8 cellular contexts compared by ENCODE assay signal in the genomic region with DNA sequence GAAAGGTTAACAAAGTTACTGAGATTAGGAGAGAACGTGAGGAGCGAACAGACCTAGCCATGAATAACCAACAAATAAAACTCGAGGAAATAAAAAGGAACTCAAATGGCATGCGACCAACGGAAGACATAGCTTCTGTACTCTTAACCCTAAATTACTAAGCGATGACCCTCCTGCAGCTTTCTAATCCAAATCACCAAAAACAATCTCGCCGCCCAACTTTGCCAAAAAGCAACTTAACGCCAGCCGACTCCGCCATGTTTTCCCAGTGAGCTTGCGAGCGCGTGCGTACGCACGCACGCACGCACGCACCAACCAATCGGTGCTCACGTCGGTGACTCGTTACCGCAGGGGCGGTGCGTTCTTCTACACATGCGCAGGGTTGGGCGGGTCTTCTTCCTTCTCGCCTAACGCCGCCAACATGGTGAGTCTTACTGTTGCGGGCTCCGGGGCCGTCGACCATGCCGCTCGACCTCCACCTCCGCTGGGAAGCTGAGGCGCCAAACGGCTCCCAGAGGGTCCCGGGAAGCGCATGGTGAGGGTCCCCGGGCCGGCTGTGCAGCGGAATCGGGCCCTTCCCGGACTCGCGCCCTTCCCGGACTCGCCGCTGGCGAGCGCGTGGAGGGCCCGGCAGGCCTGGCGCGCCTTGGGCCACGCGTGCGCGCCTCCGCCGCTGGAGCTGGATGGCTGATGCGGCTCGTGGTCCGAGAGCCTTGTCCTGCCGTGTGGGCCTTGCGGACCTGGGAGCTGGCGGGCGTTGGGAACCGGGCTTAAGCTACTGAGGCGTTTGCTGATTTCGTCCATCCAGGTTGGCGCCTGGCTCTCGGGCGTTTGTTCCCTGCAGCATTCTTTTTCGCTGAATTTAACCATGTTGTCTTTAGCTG. TPM values are rescaled to one million over a fixed set of nuclear protein-coding genes. Genes with fewer than 3 reads are reported as not detected.
A peak's percentile ranks its signal among the peaks of the same experiment; 100 is the strongest.
DNase-seq lines count a peak whose midpoint lies in the region; ATAC-seq and TF ChIP-seq lines count a peak whose summit lies in the region.

Gene RPL14 (plus strand): TSS at position 400 of the 884 bp plus-strand sequence. CDS start 133 bp downstream, at position 533.

- H3K27ac ChIP-seq in BLaER1 (peak within 1 kb of the TSS; percentile 94), left lung (peak within 1 kb of the TSS; percentile 82 to 87)

- intact Hi-C loops in left lung (cut with DNase I), result no loop called here

- H3K36me3 ChIP-seq in BLaER1 (peaks cover 43% of the 10 kb centered on the region), left lung (peaks cover 0 to 40% of the 10 kb centered on the region in 2 donors)

- H3K4me3 ChIP-seq in BLaER1 (peak within 1 kb of the TSS; percentile 86), left lung (peak within 1 kb of the TSS; percentile 93 to 95)

- H3K9me3 ChIP-seq in BLaER1 (no peaks in the 10 kb centered on the region), left lung (no peaks in the 10 kb centered on the region)

- ATAC-seq in GM19328 (IDR thresholded peaks at IDR 0.05; ENCODE audit: unreplicated experiment), result peak; percentile 56
- peak; percentile 57 for ATAC-seq in HG03520 (IDR thresholded peaks at IDR 0.05; ENCODE audit: unreplicated experiment)
- ATAC-seq in left lung, result peak; percentile 86

- H3K4me2 ChIP-seq in BLaER1, result peak within 1 kb of the TSS; percentile 84

- H3K27me3 ChIP-seq in BLaER1 (no peaks in the 10 kb centered on the region), left lung (no peaks in the 10 kb centered on the region)

- DNase-seq in NCI-H748 treated with DMSO at 0.1 percent for 48 hours (lab: John Stamatoyannopoulos, UW) (peak; percentile 63), dermis blood vessel endothelial cell (peak; percentile 98), left lung (peak; percentile 95 to 96)
- peak; percentile 93 to 95 for DNase-seq in activated CD4-positive, alpha-beta T cell treated with anti-CD3 and anti-CD28 coated beads, Interleukin-2, amount 50 U/mL, for 4 hours
- peak; percentile 85 to 90 for DNase-seq in stimulated activated CD4-positive, alpha-beta T cell treated with anti-CD3 and anti-CD28 coated beads, Interleukin-2, amount 100 ng/mL, for 48 hours

- H4K20me1 ChIP-seq in BLaER1, result peaks cover 50% of the 10 kb centered on the region

- H3K9ac ChIP-seq in BLaER1, result peak within 1 kb of the TSS; percentile 96

- H3K4me1 ChIP-seq in BLaER1 (peaks cover 54% of the 10 kb centered on the region), left lung (peaks cover 16 to 55% of the 10 kb centered on the region in 2 donors)

- no peak for TF ChIP-seq CTCF in left lung (IDR thresholded peaks at IDR 0.05)

RNA-seq across cellular contexts. Expression of gene RPL14, which starts in this region (rescaled TPM):
- 370 and 518 TPM in 2 replicates for total RNA-seq in dermis blood vessel endothelial cell
- total RNA-seq in left lung, result 1,000 to 10,000 TPM; 1,295 to 1,533 TPM

Comparison
In these comparisons a context has a peak if more than half of its experiments do, and no peak if none do; other contexts are left out.
1. Peak in every context shown above with its lines: DNase-seq, ATAC-seq, H3K4me3 ChIP-seq and H3K27ac ChIP-seq.